In the genomic region with DNA sequence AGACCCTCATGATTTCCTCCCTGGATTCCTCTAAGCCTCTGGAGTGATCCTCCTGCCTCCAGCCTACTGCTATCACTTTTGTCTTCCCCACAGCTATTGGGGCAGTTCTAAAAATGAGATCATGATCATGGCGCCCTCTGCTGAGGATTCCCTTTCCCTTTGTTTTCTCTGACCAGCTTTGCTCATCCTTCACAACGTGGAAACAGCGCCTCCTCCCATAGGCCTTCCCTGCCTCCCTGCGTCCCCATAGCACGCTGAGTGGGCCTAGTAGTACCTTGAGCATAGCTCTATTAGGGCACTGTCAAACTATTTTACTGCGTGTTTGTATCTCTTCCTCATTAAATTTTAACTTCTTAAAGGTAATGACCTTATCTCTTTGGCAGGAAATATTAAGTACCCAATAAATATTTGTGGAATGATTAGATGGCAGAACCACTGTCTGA, we compare ENCODE assay signal across 8 cellular contexts.
DNase-seq lines count a peak whose midpoint lies in the region; ATAC-seq, FAIRE-seq and TF ChIP-seq lines count a peak whose summit lies in the region.

No MANE protein-coding gene starts in this region.

- H3K4me1 ChIP-seq in KMS-11 (ENCODE audit: low read depth, poor library complexity, severe bottlenecking) (no peaks in the 10 kb centered on the region), HepG2 (ENCODE audit: insufficient read depth, low read length) (no peaks in the 10 kb centered on the region), tibial nerve (no peaks in the 10 kb centered on the region)

- DNase-seq in Calu3 (peak; percentile 76), OCI-M2 (lab: John Stamatoyannopoulos, UW; ENCODE audit: unreplicated experiment) (peak; percentile 30), cardiac fibroblast (ENCODE audit: low read depth in 2 of 2) (peak; percentile 68 to 80), HepG2 (ENCODE audit: low spot score) (peak; percentile 83), tibial nerve (ENCODE audit: low spot score in 2 of 2) (peak in 1 of 2 donors; percentile 31)
- no peak for DNase-seq in central memory CD4-positive, alpha-beta T cell

- CTCF ChIA-PET in Calu3 (lab: Charles Lee), result interaction anchor here (0.6 to 2.8 kb wide), 9 partner anchors 11 to 727 kb away, joined by 3 to 35 read pairs (median 3); a partner anchor contains a TSS
- CTCF ChIA-PET in HepG2 (lab: Yijun Ruan, JAX; ENCODE audit: low intra/inter-chr PET ratio, low total read pairs), result interaction anchor here (1.8 to 3.0 kb wide), 3 partner anchors 317 to 688 kb away, joined by 12 to 43 read pairs (median 25); no protein-coding TSS in a partner anchor

- TF ChIP-seq POLR2A in HepG2 (IDR thresholded peaks at IDR 0.05; ENCODE audit: insufficient read depth in 1 of 2, low read depth in 2 of 2, low read length in 2 of 2), result no peak
- TF ChIP-seq POLR2A in tibial nerve (IDR thresholded peaks at IDR 0.05), result no peak

- intact Hi-C loops in Calu3 (cut with micrococcal nuclease; ENCODE audit: unreplicated experiment), result loop anchor here (1.0 to 5.0 kb wide), 7 partner anchors 55 to 734 kb away; no protein-coding TSS in a partner anchor
- intact Hi-C loops in HepG2 (cut with micrococcal nuclease; ENCODE audit: unreplicated experiment), result loop anchor here (1.0 to 5.0 kb wide), 6 partner anchors 206 to 727 kb away; a partner anchor contains a TSS

- BruUV-seq in Calu3 (replicated peaks; lab: Mats Ljungman, UMichigan) (no TSS peak), HepG2 (replicated peaks; lab: Mats Ljungman, UMichigan) (no TSS peak)

- peak; percentile 88 for TF ChIP-seq RAD21 in HepG2 (CRISPR knock-in tag; IDR thresholded peaks at IDR 0.05)

- under 1% methylated on average over 6 of the region's 6 CpGs for WGBS in HepG2 (ENCODE audit: low lambda C conversion rate)
- 19 to 25% methylated on average over 6 of the region's 6 CpGs for WGBS in tibial nerve, 2 donors

- no peaks in the 10 kb centered on the region for H3K9me3 Mint-ChIP-seq in Calu3 (ENCODE audit: low read depth, unreplicated experiment)

- H3K36me3 ChIP-seq in KMS-11 (ENCODE audit: insufficient read depth) (no peaks in the 10 kb centered on the region), HepG2 (replicated peaks in 1 of 2; ENCODE audit: control insufficient read depth in 1 of 2, insufficient read depth in 2 of 2, low read length in 2 of 2) (no peaks in the 10 kb centered on the region), tibial nerve (no peaks in the 10 kb centered on the region)

- H3K4me2 ChIP-seq in KMS-11, result no peak overlapping the region
- no peak overlapping the region for H3K4me2 ChIP-seq in HepG2 (ENCODE audit: low read depth, low read length)

- no peak overlapping the region for H3K27ac ChIP-seq in KMS-11
- no peak overlapping the region for H3K27ac ChIP-seq in HepG2 (ENCODE audit: extremely low read length, insufficient read depth, low read length)
- no peak overlapping the region for H3K27ac ChIP-seq in tibial nerve

- H3K27ac Mint-ChIP-seq in Calu3 (ENCODE audit: unreplicated experiment), result peak overlapping the region; percentile 5

- H3K36me3 Mint-ChIP-seq in Calu3 (ENCODE audit: insufficient read depth, unreplicated experiment), result peaks cover 4% of the 10 kb centered on the region

- peaks cover 25% of the 10 kb centered on the region for H3K4me1 Mint-ChIP-seq in Calu3 (ENCODE audit: low read depth, unreplicated experiment)

- H4K20me1 ChIP-seq in KMS-11 (ENCODE audit: insufficient read depth) (no peaks in the 10 kb centered on the region), HepG2 (ENCODE audit: insufficient read depth, low read length) (no peaks in the 10 kb centered on the region)

- H3K27me3 ChIP-seq in KMS-11 (ENCODE audit: insufficient read depth, low read depth), result no peaks in the 10 kb centered on the region
- H3K27me3 ChIP-seq in HepG2 (ENCODE audit: control insufficient read depth in 1 of 2, insufficient read depth in 2 of 2, low read length in 2 of 2), result no peaks in the 10 kb centered on the region
- H3K27me3 ChIP-seq in tibial nerve, result no peaks in the 10 kb centered on the region

- ATAC-seq in GM21367 (IDR thresholded peaks at IDR 0.05; ENCODE audit: unreplicated experiment) (peak; percentile 72), HepG2 (peak; percentile 100)

- H3K79me2 ChIP-seq in KMS-11 (ENCODE audit: insufficient read depth, low read depth) (no peaks in the 10 kb centered on the region), HepG2 (ENCODE audit: insufficient read depth, low read length) (no peaks in the 10 kb centered on the region)

- TF ChIP-seq EP300 in HepG2 (IDR thresholded peaks at IDR 0.05; ENCODE audit: low read depth in 2 of 2, low read length in 2 of 2), result no peak
- no peak for TF ChIP-seq EP300 in HepG2 (CRISPR knock-in tag; IDR thresholded peaks at IDR 0.05; ENCODE audit: borderline replicate concordance)
- no peak for TF ChIP-seq EP300 in tibial nerve (IDR thresholded peaks at IDR 0.05)

- H3K4me3 Mint-ChIP-seq in Calu3 (ENCODE audit: low read depth, unreplicated experiment), result no peak overlapping the region

- TF ChIP-seq CTCF in Calu3 (IDR thresholded peaks at IDR 0.05; ENCODE audit: unreplicated experiment), result peak; percentile 67
- peak; percentile 84 for TF ChIP-seq CTCF in KMS-11 (conservative IDR thresholded peaks at IDR 0.05; ENCODE audit: low read depth, low read length)
- peak; percentile 58 for TF ChIP-seq CTCF in cardiac fibroblast (IDR thresholded peaks at IDR 0.05; ENCODE audit: low read depth, low read length)
- TF ChIP-seq CTCF in HepG2 (CRISPR knock-in tag; IDR thresholded peaks at IDR 0.05), result peak; percentile 97
- TF ChIP-seq CTCF in tibial nerve (IDR thresholded peaks at IDR 0.05), result peak in 3 of 5 experiments; percentile 6 to 21 (median 11)

- POLR2A ChIA-PET in HepG2 (lab: Yijun Ruan, JAX), result no interaction called here

- H3K9me3 ChIP-seq in HepG2 (ENCODE audit: low read length), result no peaks in the 10 kb centered on the region
- H3K9me3 ChIP-seq in tibial nerve, result no peaks in the 10 kb centered on the region

- in situ Hi-C loops in HepG2 (cut with HindIII; ENCODE audit: extremely low pct_ligation_motif_present, low pct_unique_long_range_greater_than_20kb), result loop anchor here (5.0 to 10.0 kb wide), 3 partner anchors 316 to 693 kb away; no protein-coding TSS in a partner anchor

- peak; percentile 96 for FAIRE-seq in HepG2 (lab: Jason Lieb, UNC)

- H3K9ac ChIP-seq in KMS-11 (no peak overlapping the region), HepG2 (ENCODE audit: insufficient read depth, low read depth, low read length) (no peak overlapping the region)

- H2AFZ ChIP-seq in KMS-11 (ENCODE audit: low read depth), result peak overlapping the region; percentile 4; the same call in 1 of the 2 replicates
- H2AFZ ChIP-seq in HepG2 (ENCODE audit: low read length), result no peak overlapping the region

- H3K27me3 Mint-ChIP-seq in Calu3 (ENCODE audit: unreplicated experiment), result no peaks in the 10 kb centered on the region

- H3K4me3 ChIP-seq in KMS-11 (IDR thresholded peaks at IDR 0.05; ENCODE audit: insufficient read depth, low read depth, low read length) (no peak overlapping the region), cardiac fibroblast (replicated peaks in 1 of 2; ENCODE audit: low read depth in 2 of 2, low read length in 2 of 2) (no peak overlapping the region), HepG2 (replicated peaks in 1 of 3; ENCODE audit: insufficient read depth in 1 of 3, low read depth in 2 of 3, low read length in 3 of 3) (no peak overlapping the region), tibial nerve (no peak overlapping the region)

TF ChIP-seq in HepG2, 621 proteins besides CTCF, POLR2A, EP300 and RAD21 (continues in another document):
- TF ChIP-seq RFXANK (CRISPR knock-in tag; IDR thresholded peaks at IDR 0.05) (0 out of 2 replicates have a peak, but pooled peaks have one; percentile 71), ZSCAN9 (CRISPR knock-in tag; IDR thresholded peaks at IDR 0.05; ENCODE audit: borderline replicate concordance) (0 out of 2 replicates have a peak, but pooled peaks have one; percentile 30), MIXL1 (CRISPR knock-in tag; IDR thresholded peaks at IDR 0.05) (0 out of 2 replicates have a peak, but pooled peaks have one; percentile 41), ZFP36 (IDR thresholded peaks at IDR 0.05; ENCODE audit: borderline replicate concordance, low read depth, low read length, partially characterized antibody) (peak; percentile 16), SPEN (CRISPR knock-in tag; IDR thresholded peaks at IDR 0.05; ENCODE audit: low read depth) (peak; percentile 42; the same call in 1 of the 2 replicates), KAT8 (CRISPR knock-in tag; IDR thresholded peaks at IDR 0.05) (peak; percentile 45; the same call in 1 of the 2 replicates), MBD4 (IDR thresholded peaks at IDR 0.05; ENCODE audit: borderline replicate concordance, low read length) (no peak), ZFY (CRISPR knock-in tag; IDR thresholded peaks at IDR 0.05) (peak; percentile 64)
- TF ChIP-seq, protein P1, sequence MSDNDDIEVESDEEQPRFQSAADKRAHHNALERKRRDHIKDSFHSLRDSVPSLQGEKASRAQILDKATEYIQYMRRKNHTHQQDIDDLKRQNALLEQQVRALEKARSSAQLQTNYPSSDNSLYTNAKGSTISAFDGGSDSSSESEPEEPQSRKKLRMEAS (IDR thresholded peaks at IDR 0.05), result 0 out of 2 replicates have a peak, but pooled peaks have one; percentile 42
- TF ChIP-seq, protein P2, sequence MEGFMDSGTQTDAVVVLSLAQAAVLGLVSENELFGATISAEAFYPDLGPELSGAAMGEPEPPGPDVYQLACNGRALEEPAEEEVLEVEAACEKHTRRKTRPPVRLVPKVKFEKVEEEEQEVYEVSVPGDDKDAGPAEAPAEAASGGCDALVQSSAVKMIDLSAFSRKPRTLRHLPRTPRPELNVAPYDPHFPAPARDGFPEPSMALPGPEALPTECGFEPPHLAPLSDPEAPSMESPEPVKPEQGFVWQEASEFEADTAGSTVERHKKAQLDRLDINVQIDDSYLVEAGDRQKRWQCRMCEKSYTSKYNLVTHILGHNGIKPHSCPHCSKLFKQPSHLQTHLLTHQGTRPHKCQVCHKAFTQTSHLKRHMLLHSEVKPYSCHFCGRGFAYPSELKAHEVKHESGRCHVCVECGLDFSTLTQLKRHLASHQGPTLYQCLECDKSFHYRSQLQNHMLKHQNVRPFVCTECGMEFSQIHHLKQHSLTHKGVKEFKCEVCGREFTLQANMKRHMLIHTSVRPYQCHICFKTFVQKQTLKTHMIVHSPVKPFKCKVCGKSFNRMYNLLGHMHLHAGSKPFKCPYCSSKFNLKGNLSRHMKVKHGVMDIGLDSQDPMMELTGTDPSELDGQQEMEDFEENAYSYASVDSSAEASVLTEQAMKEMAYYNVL (CRISPR knock-in tag; IDR thresholded peaks at IDR 0.05; ENCODE audit: borderline replicate concordance), result no peak

Comparison
In these comparisons a context has a peak if more than half of its experiments do, and no peak if none do; other contexts are left out.
1. CTCF ChIP-seq: peak in every context shown above with its lines; median percentile 97 in HepG2; 84 in KMS-11; 67 in Calu3; 58 in cardiac fibroblast; 11 in tibial nerve.